16 cellular contexts compared by ENCODE assay signal in the genomic region with DNA sequence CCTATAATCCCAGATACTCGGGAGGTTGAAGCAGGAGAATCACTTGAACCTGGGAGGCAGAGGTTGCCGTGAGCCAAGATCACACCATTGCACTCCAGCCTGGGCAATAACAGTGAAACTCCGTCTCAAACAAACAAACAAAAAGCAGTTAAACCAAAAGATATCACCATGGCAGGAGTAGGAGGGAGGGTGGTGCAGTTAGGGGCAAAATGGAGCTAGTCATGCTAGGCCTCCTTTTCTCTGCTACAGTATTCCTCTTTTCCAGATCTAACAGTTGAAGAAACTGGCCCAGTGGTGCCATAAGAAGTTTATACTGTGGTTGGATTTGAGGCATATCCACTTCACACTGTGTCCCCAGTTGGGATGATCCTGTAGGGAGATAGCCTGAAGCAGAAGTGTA.
DNase-seq lines count a peak whose midpoint lies in the region; TF ChIP-seq lines count a peak whose summit lies in the region.
"Had no signal": no experiment of that assay in that cellular context is flagged by ENCODE, and none has a peak within 500 bp of the region (broad histone marks: within the 10 kb centered on the region; RNA-seq: fewer than 3 reads in every experiment).

No MANE protein-coding gene starts in this region.

- H3K4me2 ChIP-seq in mammary epithelial cell (ENCODE audit: insufficient read depth, low read depth, low read length) (no peak overlapping the region), neural progenitor cell (no peak overlapping the region), Karpas-422 (ENCODE audit: low read depth, low read length, poor library complexity, severe bottlenecking) (no peak overlapping the region)
- H3K4me2 ChIP-seq: A549 had no signal

- H3K4me1 Mint-ChIP-seq in MCF 10A (ENCODE audit: insufficient read depth, unreplicated experiment) = peaks cover 20% of the 10 kb centered on the region
- H3K4me1 Mint-ChIP-seq in neural progenitor cell = peaks cover 41% of the 10 kb centered on the region

- H3K9me3 ChIP-seq in mammary epithelial cell (replicated peaks; ENCODE audit: insufficient read depth, low read length) = no peaks in the 10 kb centered on the region
- no peaks in the 10 kb centered on the region for H3K9me3 ChIP-seq in esophagus (ENCODE audit: control insufficient read depth in 2 of 2, insufficient read depth in 1 of 2, low read depth in 1 of 2, low read length in 1 of 2)
- no peaks in the 10 kb centered on the region for H3K9me3 ChIP-seq in neural progenitor cell (ENCODE audit: low read depth)
- no peaks in the 10 kb centered on the region for H3K9me3 ChIP-seq in Karpas-422 (ENCODE audit: low read length)
- H3K9me3 ChIP-seq: A549, HAP-1 had no signal

- CTCF ChIA-PET in MCF 10A (lab: Yijun Ruan, JAX) (interaction anchor here (0.6 to 4.1 kb wide), 3 partner anchors 10 to 185 kb away, joined by 3 to 25 read pairs (median 3); no protein-coding TSS in a partner anchor), mammary epithelial cell (lab: Charles Lee; ENCODE audit: low non-redundant PET) (no interaction called here)

- H3K27ac ChIP-seq in mammary epithelial cell (ENCODE audit: insufficient read depth, low read depth, low read length) (no peak overlapping the region), esophagus (ENCODE audit: low read depth in 2 of 2, low read length in 1 of 2) (peak overlapping the region; percentile 54 to 75), neural progenitor cell (no peak overlapping the region), Karpas-422 (ENCODE audit: low read length) (no peak overlapping the region)
- H3K27ac ChIP-seq: 22Rv1, C4-2B had no signal

- H3K4me3 ChIP-seq in mammary epithelial cell (replicated peaks in 1 of 3; ENCODE audit: insufficient read depth in 1 of 3, low read depth in 2 of 3, low read length in 3 of 3) (no peak overlapping the region), esophagus (ENCODE audit: low read depth in 1 of 2, low read length in 2 of 2) (no peak overlapping the region), neural progenitor cell (no peak overlapping the region), Karpas-422 (ENCODE audit: low read length) (no peak overlapping the region)
- H3K4me3 ChIP-seq: A549, HAP-1 had no signal

- H3K27ac Mint-ChIP-seq in MCF 10A (ENCODE audit: low read depth, unreplicated experiment) = peak overlapping the region; percentile 67
- peak overlapping the region; percentile 99 for H3K27ac Mint-ChIP-seq in neural progenitor cell
- H3K27ac Mint-ChIP-seq: CD4-positive, alpha-beta T cell had no signal

- POLR2A ChIA-PET in MCF 10A (lab: Yijun Ruan, JAX) = interaction anchor here (0.6 to 1.3 kb wide), 4 partner anchors 67 to 377 kb away, joined by 3 to 8 read pairs (median 4); no protein-coding TSS in a partner anchor

- dilution Hi-C loops in mammary epithelial cell (cut with HindIII; ENCODE audit: low sequenced_read_pairs) = loop anchor here (10.0 kb wide), 1 partner anchor 179 kb away; no protein-coding TSS in a partner anchor

- H3K9me3 Mint-ChIP-seq in MCF 10A (ENCODE audit: unreplicated experiment) (no peaks in the 10 kb centered on the region), neural progenitor cell (peaks cover 3% of the 10 kb centered on the region)
- H3K9me3 Mint-ChIP-seq: CD4-positive, alpha-beta T cell had no signal

- H3K9ac ChIP-seq in mammary epithelial cell (ENCODE audit: insufficient read depth, low read length) (no peak overlapping the region), neural progenitor cell (no peak overlapping the region), Karpas-422 (ENCODE audit: low read length) (no peak overlapping the region)

- peaks cover 20% of the 10 kb centered on the region for H3F3A ChIP-seq in neural progenitor cell (ENCODE audit: low read depth)

- H3K79me2 ChIP-seq in mammary epithelial cell (ENCODE audit: insufficient read depth, low read length) (no peaks in the 10 kb centered on the region), neural progenitor cell (ENCODE audit: low read depth) (peaks cover 51% of the 10 kb centered on the region), Karpas-422 (ENCODE audit: low read length) (no peaks in the 10 kb centered on the region)

- DNase-seq in MCF 10A (ENCODE audit: unreplicated experiment) = no peak
- no peak for DNase-seq in mammary epithelial cell
- DNase-seq in neural progenitor cell (ENCODE audit: low spot score) = no peak
- no peak for DNase-seq in SIG-M5 (lab: John Stamatoyannopoulos, UW)
- DNase-seq in germinal center (ENCODE audit: low spot score) = no peak
- DNase-seq in Karpas-422 = no peak
- DNase-seq: AML-193; CD4-positive, alpha-beta T cell; DMS153; DMS79; GDM1 had no signal

- TF ChIP-seq CTCF in MCF 10A (IDR thresholded peaks at IDR 0.05; ENCODE audit: unreplicated experiment) (no peak), mammary epithelial cell (conservative IDR thresholded peaks at IDR 0.05 in 1 of 2, IDR thresholded peaks at IDR 0.05 in 1 of 2; ENCODE audit: extremely low read depth in 1 of 2, insufficient read depth in 1 of 2, low read depth in 1 of 2, low read length in 2 of 2) (no peak), neural progenitor cell (IDR thresholded peaks at IDR 0.05) (no peak)

- no peaks in the 10 kb centered on the region for H3K27me3 Mint-ChIP-seq in MCF 10A (ENCODE audit: insufficient read depth, unreplicated experiment)
- peaks cover 2% of the 10 kb centered on the region for H3K27me3 Mint-ChIP-seq in neural progenitor cell (ENCODE audit: insufficient read depth, low read depth)
- H3K27me3 Mint-ChIP-seq: CD4-positive, alpha-beta T cell had no signal

- H4K20me1 ChIP-seq in mammary epithelial cell (ENCODE audit: insufficient read depth, low read length) (no peaks in the 10 kb centered on the region), neural progenitor cell (ENCODE audit: low read depth) (no peaks in the 10 kb centered on the region), Karpas-422 (ENCODE audit: insufficient read depth, low read depth, low read length) (no peaks in the 10 kb centered on the region)

- H2AFZ ChIP-seq in mammary epithelial cell (ENCODE audit: low read depth, low read length) = no peak overlapping the region
- no peak overlapping the region for H2AFZ ChIP-seq in neural progenitor cell (replicated peaks)
- no peak overlapping the region for H2AFZ ChIP-seq in Karpas-422 (ENCODE audit: low read length)

- in situ Hi-C loops in mammary epithelial cell (cut with MboI; ENCODE audit: low sequenced_read_pairs in 2 of 2) = loop anchor here (10.0 kb wide), 1 partner anchor 399 kb away; no protein-coding TSS in a partner anchor

- no peaks in the 10 kb centered on the region for H3K9me2 ChIP-seq in Karpas-422 (replicated peaks; ENCODE audit: insufficient read depth, low read length)

- no peaks in the 10 kb centered on the region for H3K36me3 ChIP-seq in mammary epithelial cell (ENCODE audit: insufficient read depth, low read length)
- no peaks in the 10 kb centered on the region for H3K36me3 ChIP-seq in esophagus (ENCODE audit: control insufficient read depth in 2 of 2, insufficient read depth in 2 of 2, low read length in 1 of 2)
- no peaks in the 10 kb centered on the region for H3K36me3 ChIP-seq in neural progenitor cell
- H3K36me3 ChIP-seq in Karpas-422 (ENCODE audit: insufficient read depth, low read length) = no peaks in the 10 kb centered on the region
- H3K36me3 ChIP-seq: HAP-1 had no signal

- peaks cover 19% of the 10 kb centered on the region for H3K4me1 ChIP-seq in mammary epithelial cell (ENCODE audit: insufficient read depth, low read length)
- H3K4me1 ChIP-seq in esophagus (ENCODE audit: control insufficient read depth in 2 of 2, insufficient read depth in 2 of 2, low read length in 1 of 2) = peaks cover 0 to 3% of the 10 kb centered on the region in 2 donors
- peaks cover 33% of the 10 kb centered on the region for H3K4me1 ChIP-seq in neural progenitor cell
- no peaks in the 10 kb centered on the region for H3K4me1 ChIP-seq in Karpas-422 (ENCODE audit: low read length)
- H3K4me1 ChIP-seq: HAP-1 had no signal

- WGBS in mammary epithelial cell (ENCODE audit: low coverage, missing lambda C conversion rate) = 94% methylated on average over 3 of the region's 3 CpGs
- 87 to 88% methylated on average over 3 of the region's 3 CpGs for WGBS in esophagus, 2 donors

- intact Hi-C loops in MCF 10A (cut with micrococcal nuclease) = no loop called here
- intact Hi-C loops in mammary epithelial cell (cut with micrococcal nuclease) = loop anchor here (1.0 to 5.0 kb wide), 2 partner anchors 92 to 186 kb away; no protein-coding TSS in a partner anchor

- H3K36me3 Mint-ChIP-seq in MCF 10A (ENCODE audit: insufficient read depth, unreplicated experiment) = no peaks in the 10 kb centered on the region
- H3K36me3 Mint-ChIP-seq in neural progenitor cell = peaks cover 8% of the 10 kb centered on the region

- H3K27me3 ChIP-seq in mammary epithelial cell (ENCODE audit: insufficient read depth, low read length) (no peaks in the 10 kb centered on the region), esophagus (ENCODE audit: control insufficient read depth in 1 of 2, insufficient read depth in 2 of 2, low read length in 2 of 2) (no peaks in the 10 kb centered on the region), neural progenitor cell (no peaks in the 10 kb centered on the region), Karpas-422 (ENCODE audit: low read length) (no peaks in the 10 kb centered on the region)

- H3K4me3 Mint-ChIP-seq in MCF 10A (ENCODE audit: unreplicated experiment) (no peak overlapping the region), neural progenitor cell (no peak overlapping the region)
- H3K4me3 Mint-ChIP-seq: CD4-positive, alpha-beta T cell had no signal

- no TSS peak for BruUV-seq in MCF 10A (replicated peaks; lab: Mats Ljungman, UMichigan)
- no TSS peak for BruUV-seq in mammary epithelial cell (replicated peaks; lab: Mats Ljungman, UMichigan)

Comparison
In these comparisons a context has a peak if more than half of its experiments do, and no peak if none do; other contexts are left out.
1. H3K27ac ChIP-seq: peak in esophagus (2 of 2); none in mammary epithelial cell (single experiment), neural progenitor cell (single experiment) and Karpas-422 (single experiment).